8 cellular contexts compared by ENCODE assay signal in genomic region chr4:973431-974397, GRCh38. TPM values are rescaled to one million over a fixed set of nuclear protein-coding genes. Genes with fewer than 3 reads are reported as not detected.
DNase-seq lines count a peak whose midpoint lies in the region; ATAC-seq and TF ChIP-seq lines count a peak whose summit lies in the region.

Gene DGKQ (minus strand): TSS chr4:973569. CDS start chr4:973482, 87 bp downstream.

- no peaks in the 10 kb centered on the region for H3K27me3 Mint-ChIP-seq in activated T-helper 1 cell treated with anti-CD3 and anti-CD28 coated beads, Interleukin-12 subunit alpha, Interleukin-12 subunit beta, Interleukin-2, Interleukin-4 antibody, amounts not matched to agents 30 ng/mL and 10 ng/mL and 1 ng/mL, durations not matched to agents 14 hours and 24 hours and 36 hours (ENCODE audit: insufficient read depth)
- H3K27me3 Mint-ChIP-seq in natural killer cell (ENCODE audit: low read depth in 2 of 2): no peaks in the 10 kb centered on the region
- no peaks in the 10 kb centered on the region for H3K27me3 Mint-ChIP-seq in stimulated activated memory B cell treated with anti-CD40 and anti-IgM and Interleukin-4, amounts not matched to agents 10 μg/mL and 1 μg/mL and 100 μg/mL, for 72 hours

- H3K27ac ChIP-seq in Peyer's patch: peak within 1 kb of the TSS; percentile 67 to 99 (median 86)

- H3K9me3 Mint-ChIP-seq in activated T-helper 1 cell treated with anti-CD3 and anti-CD28 coated beads, Interleukin-12 subunit alpha, Interleukin-12 subunit beta, Interleukin-2, Interleukin-4 antibody, amounts not matched to agents 30 ng/mL and 10 ng/mL and 1 ng/mL, durations not matched to agents 14 hours and 24 hours and 36 hours: no peaks in the 10 kb centered on the region
- H3K9me3 Mint-ChIP-seq in natural killer cell: no peaks in the 10 kb centered on the region
- H3K9me3 Mint-ChIP-seq in stimulated activated memory B cell treated with anti-CD40 and anti-IgM and Interleukin-4, amounts not matched to agents 10 μg/mL and 1 μg/mL and 100 μg/mL, for 72 hours: no peaks in the 10 kb centered on the region

- H3K4me3 Mint-ChIP-seq in activated T-helper 1 cell treated with anti-CD3 and anti-CD28 coated beads, Interleukin-12 subunit alpha, Interleukin-12 subunit beta, Interleukin-2, Interleukin-4 antibody, amounts not matched to agents 30 ng/mL and 10 ng/mL and 1 ng/mL, durations not matched to agents 14 hours and 24 hours and 36 hours: peak within 1 kb of the TSS; percentile 51
- peak within 1 kb of the TSS; percentile 74 for H3K4me3 Mint-ChIP-seq in natural killer cell
- peak within 1 kb of the TSS; percentile 71 for H3K4me3 Mint-ChIP-seq in stimulated activated memory B cell treated with anti-CD40 and anti-IgM and Interleukin-4, amounts not matched to agents 10 μg/mL and 1 μg/mL and 100 μg/mL, for 72 hours

- H3K9me3 ChIP-seq in Peyer's patch: peaks cover 0 to 9% (median 0%) of the 10 kb centered on the region in 4 donors

- peak; percentile 42 for TF ChIP-seq POLR2A in GM19193 (IDR thresholded peaks at IDR 0.05; ENCODE audit: extremely low read depth, insufficient read depth, insufficient read length)
- peak; percentile 38 to 68 for TF ChIP-seq POLR2A in Peyer's patch (IDR thresholded peaks at IDR 0.05)

- TF ChIP-seq CTCF in Peyer's patch (IDR thresholded peaks at IDR 0.05) (no peak), natural killer cell (IDR thresholded peaks at IDR 0.05) (no peak)

- H3K27ac Mint-ChIP-seq in activated T-helper 1 cell treated with anti-CD3 and anti-CD28 coated beads, Interleukin-12 subunit alpha, Interleukin-12 subunit beta, Interleukin-2, Interleukin-4 antibody, amounts not matched to agents 30 ng/mL and 10 ng/mL and 1 ng/mL, durations not matched to agents 14 hours and 24 hours and 36 hours: no peak within 1 kb of the TSS
- H3K27ac Mint-ChIP-seq in natural killer cell: peak within 1 kb of the TSS in 1 of 2 donors; percentile 78
- H3K27ac Mint-ChIP-seq in stimulated activated memory B cell treated with anti-CD40 and anti-IgM and Interleukin-4, amounts not matched to agents 10 μg/mL and 1 μg/mL and 100 μg/mL, for 72 hours: no peak within 1 kb of the TSS

- H3K36me3 ChIP-seq in Peyer's patch: peaks cover 0 to 3% (median 0%) of the 10 kb centered on the region in 3 donors

- peak within 1 kb of the TSS; percentile 60 to 98 (median 82) for H3K4me3 ChIP-seq in Peyer's patch

- peaks cover 4 to 27% (median 16%) of the 10 kb centered on the region in 4 donors for H3K4me1 ChIP-seq in Peyer's patch

- intact Hi-C loops in activated T-helper 1 cell treated with anti-CD3 and anti-CD28 coated beads, Interleukin-12 subunit alpha, Interleukin-12 subunit beta, Interleukin-2, Interleukin-4 antibody, amounts not matched to agents 30 ng/mL and 10 ng/mL and 1 ng/mL, durations not matched to agents 14 hours and 24 hours and 36 hours (cut with micrococcal nuclease): loop anchor here (1.0 to 5.0 kb wide), 7 partner anchors 12 to 374 kb away; partner anchors contain the start of genes GAK, PCGF3, TMEM175 and UVSSA
- intact Hi-C loops in natural killer cell (cut with micrococcal nuclease): loop anchor here (1.0 to 5.0 kb wide), 3 partner anchors 12 to 41 kb away; partner anchors contain the start of genes FGFRL1, GAK and TMEM175

- ATAC-seq in HG03432 (IDR thresholded peaks at IDR 0.05; ENCODE audit: unreplicated experiment) (peak; percentile 66), natural killer cell (peak; percentile 78 to 93 (median 82))
- ATAC-seq in stimulated activated memory B cell treated with anti-CD40 and anti-IgM and Interleukin-4, amounts not matched to agents 10 μg/mL and 1 μg/mL and 100 μg/mL, for 72 hours: peak; percentile 93

- DNase-seq in AG08395 (ENCODE audit: low spot score) (peak; percentile 99), Peyer's patch (peak; percentile 89 to 95 (median 94)), fibroblast of peridontal ligament (ENCODE audit: extremely low read depth) (peak; percentile 74), natural killer cell (peak; percentile 88)
- peak; percentile 80 for DNase-seq in activated T-helper 1 cell treated with anti-CD3 and anti-CD28 coated beads, Interleukin-12 subunit alpha, Interleukin-12 subunit beta, Interleukin-2, Interleukin-4 antibody, amounts not matched to agents 30 ng/mL and 10 ng/mL and 1 ng/mL, durations not matched to agents 14 hours and 24 hours and 36 hours (ENCODE audit: low spot score)

- no peaks in the 10 kb centered on the region for H3K36me3 Mint-ChIP-seq in activated T-helper 1 cell treated with anti-CD3 and anti-CD28 coated beads, Interleukin-12 subunit alpha, Interleukin-12 subunit beta, Interleukin-2, Interleukin-4 antibody, amounts not matched to agents 30 ng/mL and 10 ng/mL and 1 ng/mL, durations not matched to agents 14 hours and 24 hours and 36 hours (ENCODE audit: low read depth)
- H3K36me3 Mint-ChIP-seq in natural killer cell: no peaks in the 10 kb centered on the region
- no peaks in the 10 kb centered on the region for H3K36me3 Mint-ChIP-seq in stimulated activated memory B cell treated with anti-CD40 and anti-IgM and Interleukin-4, amounts not matched to agents 10 μg/mL and 1 μg/mL and 100 μg/mL, for 72 hours

- no peaks in the 10 kb centered on the region for H3K27me3 ChIP-seq in Peyer's patch

- no peaks in the 10 kb centered on the region for H3K4me1 Mint-ChIP-seq in activated T-helper 1 cell treated with anti-CD3 and anti-CD28 coated beads, Interleukin-12 subunit alpha, Interleukin-12 subunit beta, Interleukin-2, Interleukin-4 antibody, amounts not matched to agents 30 ng/mL and 10 ng/mL and 1 ng/mL, durations not matched to agents 14 hours and 24 hours and 36 hours (ENCODE audit: low read depth)
- H3K4me1 Mint-ChIP-seq in natural killer cell: peaks cover 19 to 26% of the 10 kb centered on the region in 2 donors
- peaks cover 19% of the 10 kb centered on the region for H3K4me1 Mint-ChIP-seq in stimulated activated memory B cell treated with anti-CD40 and anti-IgM and Interleukin-4, amounts not matched to agents 10 μg/mL and 1 μg/mL and 100 μg/mL, for 72 hours

RNA-seq across cellular contexts. Expression of gene DGKQ, which starts in this region (rescaled TPM):
- total RNA-seq in Peyer's patch (100 to 1,000 TPM in 2 of 4 donors, 10 to 100 TPM in 2; 32.2 to 119 (median 101) TPM), natural killer cell (10 to 100 TPM; 64.2 to 79.5 (median 65.2) TPM)
- 17.8 and 18.0 TPM in 2 replicates for total RNA-seq in activated T-helper 1 cell treated with anti-CD3 and anti-CD28 coated beads, Interleukin-12 subunit alpha, Interleukin-12 subunit beta, Interleukin-2, Interleukin-4 antibody, amounts not matched to agents 30 ng/mL and 10 ng/mL and 1 ng/mL, durations not matched to agents 14 hours and 24 hours and 36 hours

Comparison
In these comparisons a context has a peak if more than half of its experiments do, and no peak if none do; other contexts are left out.
1. Peak in every context shown above with its lines: DNase-seq, ATAC-seq, H3K4me3 ChIP-seq and H3K27ac ChIP-seq.